ENCODE assay signal across 9 cellular contexts in the genomic region with DNA sequence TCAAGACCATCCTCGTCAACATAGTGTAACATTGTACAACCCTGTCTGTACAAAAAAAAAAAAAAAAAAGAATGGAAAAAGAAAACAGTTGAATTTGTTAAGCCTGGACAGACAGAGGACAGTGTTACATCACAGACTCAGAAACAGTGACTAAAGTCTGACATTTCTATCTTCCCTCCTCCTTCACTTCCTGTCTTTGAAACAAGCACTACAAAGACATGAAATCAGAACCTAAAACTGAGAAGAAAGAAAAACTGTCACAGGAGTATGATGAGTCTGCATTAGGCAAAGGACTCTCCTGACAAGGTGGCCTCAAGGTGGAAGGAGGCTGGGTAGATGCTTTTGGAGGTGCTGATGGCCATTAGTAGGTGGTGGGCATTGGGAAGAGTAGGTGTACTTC.
DNase-seq lines count a peak whose midpoint lies in the region; ATAC-seq and TF ChIP-seq lines count a peak whose summit lies in the region.
"Had no signal": no experiment of that assay in that cellular context is flagged by ENCODE, and none has a peak within 500 bp of the region (broad histone marks: within the 10 kb centered on the region; RNA-seq: fewer than 3 reads in every experiment).

No MANE protein-coding gene starts in this region.

- H3K9me2 ChIP-seq in OCI-LY7 (ENCODE audit: insufficient read depth, low read length) (no peaks in the 10 kb centered on the region), PC-9 (ENCODE audit: insufficient read depth) (no peaks in the 10 kb centered on the region)

- H3K36me3 Mint-ChIP-seq in naive thymus-derived CD8-positive, alpha-beta T cell, result no peaks in the 10 kb centered on the region

- H3K79me2 ChIP-seq in OCI-LY7 (ENCODE audit: insufficient read depth, low read depth, low read length) (peaks cover 4% of the 10 kb centered on the region; the same call in 1 of the 2 replicates), PC-9 (ENCODE audit: low read depth) (peaks cover 89% of the 10 kb centered on the region)

- H4K20me1 ChIP-seq in OCI-LY7 (ENCODE audit: insufficient read depth, low read length) (no peaks in the 10 kb centered on the region), PC-9 (ENCODE audit: insufficient read depth) (peaks cover 3% of the 10 kb centered on the region)

- H3K4me1 Mint-ChIP-seq in naive thymus-derived CD8-positive, alpha-beta T cell, result peaks cover 7 to 16% (median 12%) of the 10 kb centered on the region in 4 donors

- H3K4me3 ChIP-seq in OCI-LY7 (ENCODE audit: low read depth, low read length, poor library complexity, severe bottlenecking), result no peak overlapping the region
- no peak overlapping the region for H3K4me3 ChIP-seq in PC-9

- H3K9me3 ChIP-seq in OCI-LY7 (ENCODE audit: low read length), result no peaks in the 10 kb centered on the region
- H3K9me3 ChIP-seq in PC-9 (ENCODE audit: insufficient read depth, low read depth), result no peaks in the 10 kb centered on the region

- peaks cover 36% of the 10 kb centered on the region for H3K4me1 ChIP-seq in OCI-LY7 (ENCODE audit: insufficient read depth, low read length, poor library complexity, severe bottlenecking)
- H3K4me1 ChIP-seq in PC-9 (replicated peaks; ENCODE audit: insufficient read depth), result peaks cover 32% of the 10 kb centered on the region

- peak overlapping the region in 3 of 10 donors; percentile 3 to 59 (median 4) for H3K4me3 Mint-ChIP-seq in naive thymus-derived CD8-positive, alpha-beta T cell

- H3K4me2 ChIP-seq in OCI-LY7 (ENCODE audit: low read length) (peak overlapping the region; percentile 44; the same call in 1 of the 2 replicates), PC-9 (no peak overlapping the region)

- no peak for TF ChIP-seq CTCF in OCI-LY7 (conservative IDR thresholded peaks at IDR 0.05; ENCODE audit: low read length)
- TF ChIP-seq CTCF in PC-9 (conservative IDR thresholded peaks at IDR 0.05), result no peak

- peak; percentile 48 for DNase-seq in NOMO-1 treated with DMSO at 0.1 percent for 48 hours (lab: John Stamatoyannopoulos, UW; ENCODE audit: unreplicated experiment)
- DNase-seq in NOMO-1 treated with dmso at 0.1 percent for 144 hours (lab: John Stamatoyannopoulos, UW; ENCODE audit: unreplicated experiment), result no peak
- DNase-seq in OCI-LY7 (ENCODE audit: low spot score), result peak; percentile 33
- peak in 2 of 10 donors; percentile 22 to 29 for DNase-seq in naive thymus-derived CD8-positive, alpha-beta T cell
- DNase-seq in PC-9, result no peak
- DNase-seq in NCI-H82 (lab: John Stamatoyannopoulos, UW), result no peak
- DNase-seq: NCI-H1930 had no signal

- intact Hi-C loops in OCI-LY7 (cut with micrococcal nuclease; ENCODE audit: unreplicated experiment), result no loop called here
- intact Hi-C loops in PC-9 (cut with micrococcal nuclease; ENCODE audit: unreplicated experiment), result no loop called here

- H3F3A ChIP-seq in PC-9 (ENCODE audit: insufficient read depth, low read depth), result peaks cover 52% of the 10 kb centered on the region

- peak overlapping the region; percentile 45 for H3K27ac ChIP-seq in OCI-LY7 (ENCODE audit: low read depth, low read length, poor library complexity, severe bottlenecking)
- H3K27ac ChIP-seq in PC-9, result no peak overlapping the region

- H3K9me3 Mint-ChIP-seq in naive thymus-derived CD8-positive, alpha-beta T cell, result no peaks in the 10 kb centered on the region

- H2AFZ ChIP-seq in OCI-LY7 (ENCODE audit: low read length), result 0 out of 2 replicates have a peak overlapping the region, but pooled peaks have one; percentile 52
- H2AFZ ChIP-seq in PC-9, result no peak overlapping the region

- ATAC-seq in GM21825 (IDR thresholded peaks at IDR 0.05; ENCODE audit: unreplicated experiment) (peak; percentile 74), GM18520 (IDR thresholded peaks at IDR 0.05; ENCODE audit: unreplicated experiment) (no peak)
- peak in 1 of 2 donors; percentile 54 for ATAC-seq in naive thymus-derived CD8-positive, alpha-beta T cell

- CTCF ChIA-PET in OCI-LY7 (lab: Charles Lee; ENCODE audit: unreplicated experiment) (no interaction called here), PC-9 (lab: Charles Lee) (no interaction called here)

- peak overlapping the region in 6 of 10 donors; percentile 1 to 86 (median 28) for H3K27ac Mint-ChIP-seq in naive thymus-derived CD8-positive, alpha-beta T cell

- H3K27me3 Mint-ChIP-seq in naive thymus-derived CD8-positive, alpha-beta T cell, result no peaks in the 10 kb centered on the region

- POLR2A ChIA-PET in OCI-LY7 (lab: Charles Lee) (interaction anchor here (0.6 kb wide), 1 partner anchor 13 kb away, joined by 7 read pairs; no protein-coding TSS in a partner anchor), PC-9 (lab: Charles Lee; ENCODE audit: unreplicated experiment) (no interaction called here)
- POLR2A ChIA-PET in naive thymus-derived CD8-positive, alpha-beta T cell (lab: Charles Lee), result no interaction called here

- no peaks in the 10 kb centered on the region for H3K36me3 ChIP-seq in OCI-LY7 (ENCODE audit: insufficient read depth, low read length)
- H3K36me3 ChIP-seq in PC-9 (ENCODE audit: low read depth), result peaks cover 16% of the 10 kb centered on the region; the same call in 1 of the 2 replicates

- no peaks in the 10 kb centered on the region for H3K27me3 ChIP-seq in PC-9 (ENCODE audit: insufficient read depth, low read depth)

- BruUV-seq in OCI-LY7 (replicated peaks; lab: Mats Ljungman, UMichigan), result no TSS peak
- no TSS peak for BruUV-seq in PC-9 (replicated peaks; lab: Mats Ljungman, UMichigan)

Comparison
In these comparisons a context has a peak if more than half of its experiments do, and no peak if none do; other contexts are left out.
1. DNase-seq: peak in NOMO-1 treated with DMSO at 0.1 percent for 48 hours (single experiment) and OCI-LY7 (single experiment); none in NOMO-1 treated with dmso at 0.1 percent for 144 hours (single experiment), PC-9 (0 of 2) and NCI-H82 (single experiment).